18 cellular contexts compared by ENCODE assay signal in genomic region chr17:55259684-55260111, GRCh38. TPM values are rescaled to one million over a fixed set of nuclear protein-coding genes. Genes with fewer than 3 reads are reported as not detected.
A peak's percentile ranks its signal among the peaks of the same experiment; 100 is the strongest.
DNase-seq lines count a peak whose midpoint lies in the region; TF ChIP-seq lines count a peak whose summit lies in the region.
"Had no signal": no experiment of that assay in that cellular context is flagged by ENCODE, and none has a peak within 500 bp of the region (broad histone marks: within the 10 kb centered on the region; RNA-seq: fewer than 3 reads in every experiment).

No MANE protein-coding gene starts in this region.

- no peaks in the 10 kb centered on the region for H3K9me3 ChIP-seq in HEK293 (ENCODE audit: control insufficient read depth, insufficient read depth, low read depth, low read length)
- H3K9me3 ChIP-seq: Peyer's patch had no signal

- POLR2A ChIA-PET in HEK293 (lab: Yijun Ruan, JAX): no interaction called here

- no peaks in the 10 kb centered on the region; the same call in 1 of the 2 replicates for H3K4me1 ChIP-seq in HEK293 (ENCODE audit: control insufficient read depth, insufficient read depth, low read length)

- H3K4me1 Mint-ChIP-seq in mesothelial cell of epicardium: peaks cover 16% of the 10 kb centered on the region

- in situ Hi-C loops in SK-MEL-5 (cut with HindIII; ENCODE audit: low pct_unique_long_range_greater_than_20kb, low sequenced_read_pairs): no loop called here

- no peak overlapping the region for H3K27ac Mint-ChIP-seq in mesothelial cell of epicardium
- H3K27ac Mint-ChIP-seq: CD8-positive, alpha-beta memory T cell; HFFc6 had no signal

- DNase-seq in DMS79 treated with DMSO at 0.1 percent for 48 hours (lab: John Stamatoyannopoulos, UW): peak; percentile 20
- DNase-seq in SK-MEL-5 (ENCODE audit: low read depth, low spot score): peak; percentile 48
- DNase-seq in myocyte (ENCODE audit: low read depth): peak; percentile 56
- DNase-seq in inferior parietal cortex (ENCODE audit: extremely low spot score): no peak
- DNase-seq in A172 (ENCODE audit: low spot score): no peak
- DNase-seq in mesothelial cell of epicardium (ENCODE audit: low spot score in 2 of 2, unreplicated experiment in 2 of 2): no peak
- DNase-seq: CD8-positive, alpha-beta memory T cell; DMS153; HFFc6; NCI-H1092; NCI-H2171 treated with DMSO at 0.1 percent for 48 hours; NCI-H510A treated with DMSO at 0.1 percent for 48 hours; Peyer's patch; SHP77 treated with DMSO at 0.1 percent for 48 hours; T-helper 2 cell had no signal

- peaks cover 78% of the 10 kb centered on the region for H3K27me3 Mint-ChIP-seq in mesothelial cell of epicardium (ENCODE audit: low read depth)

- peaks cover 10% of the 10 kb centered on the region for H3K9me3 Mint-ChIP-seq in mesothelial cell of epicardium
- H3K9me3 Mint-ChIP-seq: HFFc6 had no signal

- peak; percentile 17; the same call in 1 of the 2 replicates for TF ChIP-seq CTCF in HEK293 (tag by site-specific recombination; IDR thresholded peaks at IDR 0.05)
- TF ChIP-seq CTCF in mesothelial cell of epicardium (IDR thresholded peaks at IDR 0.05; ENCODE audit: unreplicated experiment): no peak

- H3K36me3 Mint-ChIP-seq in mesothelial cell of epicardium: no peaks in the 10 kb centered on the region

- H3K4me3 Mint-ChIP-seq in mesothelial cell of epicardium: no peak overlapping the region
- H3K4me3 Mint-ChIP-seq: CD8-positive, alpha-beta memory T cell; HFFc6 had no signal

- H3K4me3 ChIP-seq in HEK293 (ENCODE audit: low read depth, low read length): no peak overlapping the region
- H3K4me3 ChIP-seq: Peyer's patch had no signal

- no peaks in the 10 kb centered on the region for H3K36me3 ChIP-seq in HEK293 (ENCODE audit: control insufficient read depth in 2 of 2, insufficient read depth in 1 of 2, low read length in 2 of 2)
- H3K36me3 ChIP-seq: Peyer's patch had no signal

- CTCF ChIA-PET in HEK293 (lab: Yijun Ruan, JAX): no interaction called here

- no peak overlapping the region for H3K27ac ChIP-seq in HEK293 (ENCODE audit: extremely low read depth, low read depth, low read length)
- H3K27ac ChIP-seq: KMS-11, Peyer's patch had no signal

TF ChIP-seq in HEK293, 187 proteins besides CTCF, POLR2A, EP300 and RAD21:
- no peak for TF ChIP-seq ZNF670 (tag by site-specific recombination; IDR thresholded peaks at IDR 0.05; ENCODE audit: low read depth)
- TF ChIP-seq ZNF362 (tag by site-specific recombination; IDR thresholded peaks at IDR 0.05): no peak
- TF ChIP-seq ZNF549 (tag by site-specific recombination; IDR thresholded peaks at IDR 0.05): no peak
TF ChIP-seq in HEK293: peak in this region for 0.

RNA-seq across cellular contexts. Expression of gene HLF, which starts 5.1 kb away (rescaled TPM):
- total RNA-seq in SK-MEL-5 (2014; rRNA removed; shearing (Covaris generic)): 0.24 and 1.8 TPM in 2 replicates
- 0.31 and 0.91 TPM in 2 replicates for polyA plus RNA-seq in SK-MEL-5 (2015; cell fraction: cytosol; rRNA removed)
- 0.59 and 2.1 TPM in 2 replicates for polyA plus RNA-seq in SK-MEL-5 (2015; cell fraction: nucleus; rRNA removed)
- total RNA-seq in myocyte (0.37 and 0.88 TPM in 2 replicates), mesothelial cell of epicardium (0.93 to 1.5 TPM (median 1.3 TPM) in 3 replicates)
- polyA plus RNA-seq in myocyte (2012): 0.25 TPM
- 0.12 TPM in 1 of 2 replicates, not detected in the other for total RNA-seq in A172 (2014; rRNA removed; shearing (Covaris generic))
- total RNA-seq: HFFc6 had no signal
- polyA plus RNA-seq: BJ had no signal

Comparison
In these comparisons a context has a peak if more than half of its experiments do, and no peak if none do; other contexts are left out.
1. DNase-seq: peak in DMS79 treated with DMSO at 0.1 percent for 48 hours (single experiment), SK-MEL-5 (single experiment) and myocyte (single experiment); none in inferior parietal cortex (single experiment), A172 (single experiment) and mesothelial cell of epicardium (0 of 2).